Comparison of ENCODE assay signal across 1 cellular context in the genomic region with DNA sequence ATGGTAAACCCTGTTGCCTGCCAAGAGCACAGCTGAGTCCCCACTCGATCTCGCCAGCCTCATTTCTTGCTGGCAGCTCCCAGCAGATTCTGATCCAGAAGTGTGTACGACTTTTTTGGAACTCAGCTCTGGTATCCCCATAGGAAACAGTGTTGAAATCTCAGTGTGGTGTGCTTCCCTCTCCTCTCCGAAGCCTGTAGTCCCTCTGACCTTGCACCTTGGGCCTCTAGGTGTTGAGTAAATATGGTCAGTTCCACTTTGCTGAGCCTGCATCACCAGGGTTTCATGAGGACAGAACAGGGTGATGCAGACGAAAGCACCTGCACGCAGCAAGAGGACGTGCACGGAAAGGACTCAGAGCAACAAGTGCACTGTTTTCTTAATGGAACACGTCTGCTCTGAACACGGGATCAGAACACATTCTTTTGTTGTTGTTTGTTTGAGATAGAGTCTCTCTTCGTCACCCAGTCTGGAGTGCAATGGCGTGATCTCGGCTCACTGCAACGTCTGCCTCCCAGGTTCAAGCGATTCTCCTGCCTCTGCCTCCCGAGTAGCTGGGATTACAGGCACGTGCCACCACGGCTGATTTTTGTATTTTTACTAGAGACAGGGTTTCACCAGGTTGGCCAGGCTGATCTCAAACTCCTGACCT.
TF ChIP-seq lines count a peak whose summit lies in the region.

No MANE protein-coding gene starts in this region.

TF ChIP-seq in HepG2, 621 proteins besides CTCF, POLR2A, EP300 and RAD21 (continued from another document and continues in another):
- TF ChIP-seq GPN1 (CRISPR knock-in tag; IDR thresholded peaks at IDR 0.05; ENCODE audit: borderline replicate concordance) (no peak), MED13 (CRISPR knock-in tag; IDR thresholded peaks at IDR 0.05) (peak; percentile 62; the same call in 1 of the 2 replicates), TBL1XR1 (IDR thresholded peaks at IDR 0.05; ENCODE audit: borderline replicate concordance, low read length, partially characterized antibody) (peak; percentile 95), RBFOX2 (IDR thresholded peaks at IDR 0.05; ENCODE audit: low read depth, low read length) (no peak), KLF16 (CRISPR knock-in tag; IDR thresholded peaks at IDR 0.05) (peak in 1 of 2 experiments; percentile 83; a peak in 2 of 4 replicates), SMYD3 (CRISPR knock-in tag; IDR thresholded peaks at IDR 0.05) (peak; percentile 58; the same call in 1 of the 2 replicates), HNRNPLL (IDR thresholded peaks at IDR 0.05; ENCODE audit: low read depth, low read length, poor library complexity, severe bottlenecking) (no peak), ZNF431 (CRISPR knock-in tag; IDR thresholded peaks at IDR 0.05; ENCODE audit: borderline replicate concordance, low read depth) (peak; percentile 67; the same call in 1 of the 2 replicates), ZFP41 (CRISPR knock-in tag; IDR thresholded peaks at IDR 0.05; ENCODE audit: borderline replicate concordance) (0 out of 2 replicates have a peak, but pooled peaks have one; percentile 34), PTBP1 (IDR thresholded peaks at IDR 0.05; ENCODE audit: low read depth, low read length, poor library complexity, severe bottlenecking) (no peak), MXI1 (IDR thresholded peaks at IDR 0.05; ENCODE audit: borderline replicate concordance, low read depth, low read length) (peak; percentile 81; the same call in 2 of the 3 replicates), KLF13 (CRISPR knock-in tag; IDR thresholded peaks at IDR 0.05) (no peak), MYNN (CRISPR knock-in tag; IDR thresholded peaks at IDR 0.05; ENCODE audit: low read depth) (no peak), PHF8 (CRISPR knock-in tag; IDR thresholded peaks at IDR 0.05) (peak; percentile 50), KAT2B (IDR thresholded peaks at IDR 0.05; ENCODE audit: borderline replicate concordance, low read depth, low read length) (no peak), ZNF672 (CRISPR knock-in tag; IDR thresholded peaks at IDR 0.05) (no peak), ISX (CRISPR knock-in tag; conservative IDR thresholded peaks at IDR 0.05) (no peak), SMARCC2 (IDR thresholded peaks at IDR 0.05) (no peak), CBX5 (CRISPR knock-in tag; IDR thresholded peaks at IDR 0.05; ENCODE audit: borderline replicate concordance) (peak; percentile 84; the same call in 1 of the 2 replicates), NFIB (CRISPR knock-in tag; IDR thresholded peaks at IDR 0.05; ENCODE audit: borderline replicate concordance) (no peak), TOPORS (CRISPR knock-in tag; IDR thresholded peaks at IDR 0.05) (peak; percentile 51; the same call in 1 of the 2 replicates), DR1 (CRISPR knock-in tag; IDR thresholded peaks at IDR 0.05) (peak; percentile 39; the same call in 1 of the 2 replicates), ZNF737 (CRISPR knock-in tag; IDR thresholded peaks at IDR 0.05; ENCODE audit: borderline replicate concordance) (0 out of 2 replicates have a peak, but pooled peaks have one; percentile 25)
- TF ChIP-seq, protein P1, sequence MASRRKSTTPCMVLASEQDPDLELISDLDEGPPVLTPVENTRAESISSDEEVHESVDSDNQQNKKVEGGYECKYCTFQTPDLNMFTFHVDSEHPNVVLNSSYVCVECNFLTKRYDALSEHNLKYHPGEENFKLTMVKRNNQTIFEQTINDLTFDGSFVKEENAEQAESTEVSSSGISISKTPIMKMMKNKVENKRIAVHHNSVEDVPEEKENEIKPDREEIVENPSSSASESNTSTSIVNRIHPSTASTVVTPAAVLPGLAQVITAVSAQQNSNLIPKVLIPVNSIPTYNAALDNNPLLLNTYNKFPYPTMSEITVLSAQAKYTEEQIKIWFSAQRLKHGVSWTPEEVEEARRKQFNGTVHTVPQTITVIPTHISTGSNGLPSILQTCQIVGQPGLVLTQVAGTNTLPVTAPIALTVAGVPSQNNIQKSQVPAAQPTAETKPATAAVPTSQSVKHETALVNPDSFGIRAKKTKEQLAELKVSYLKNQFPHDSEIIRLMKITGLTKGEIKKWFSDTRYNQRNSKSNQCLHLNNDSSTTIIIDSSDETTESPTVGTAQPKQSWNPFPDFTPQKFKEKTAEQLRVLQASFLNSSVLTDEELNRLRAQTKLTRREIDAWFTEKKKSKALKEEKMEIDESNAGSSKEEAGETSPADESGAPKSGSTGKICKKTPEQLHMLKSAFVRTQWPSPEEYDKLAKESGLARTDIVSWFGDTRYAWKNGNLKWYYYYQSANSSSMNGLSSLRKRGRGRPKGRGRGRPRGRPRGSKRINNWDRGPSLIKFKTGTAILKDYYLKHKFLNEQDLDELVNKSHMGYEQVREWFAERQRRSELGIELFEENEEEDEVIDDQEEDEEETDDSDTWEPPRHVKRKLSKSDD (CRISPR knock-in tag; IDR thresholded peaks at IDR 0.05; ENCODE audit: low read depth), result peak; percentile 91
- TF ChIP-seq, protein P2, sequence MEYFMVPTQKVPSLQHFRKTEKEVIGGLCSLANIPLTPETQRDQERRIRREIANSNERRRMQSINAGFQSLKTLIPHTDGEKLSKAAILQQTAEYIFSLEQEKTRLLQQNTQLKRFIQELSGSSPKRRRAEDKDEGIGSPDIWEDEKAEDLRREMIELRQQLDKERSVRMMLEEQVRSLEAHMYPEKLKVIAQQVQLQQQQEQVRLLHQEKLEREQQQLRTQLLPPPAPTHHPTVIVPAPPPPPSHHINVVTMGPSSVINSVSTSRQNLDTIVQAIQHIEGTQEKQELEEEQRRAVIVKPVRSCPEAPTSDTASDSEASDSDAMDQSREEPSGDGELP (IDR thresholded peaks at IDR 0.05; ENCODE audit: borderline replicate concordance, low read depth), result peak; percentile 44; the same call in 1 of the 2 replicates
- TF ChIP-seq, protein P3, sequence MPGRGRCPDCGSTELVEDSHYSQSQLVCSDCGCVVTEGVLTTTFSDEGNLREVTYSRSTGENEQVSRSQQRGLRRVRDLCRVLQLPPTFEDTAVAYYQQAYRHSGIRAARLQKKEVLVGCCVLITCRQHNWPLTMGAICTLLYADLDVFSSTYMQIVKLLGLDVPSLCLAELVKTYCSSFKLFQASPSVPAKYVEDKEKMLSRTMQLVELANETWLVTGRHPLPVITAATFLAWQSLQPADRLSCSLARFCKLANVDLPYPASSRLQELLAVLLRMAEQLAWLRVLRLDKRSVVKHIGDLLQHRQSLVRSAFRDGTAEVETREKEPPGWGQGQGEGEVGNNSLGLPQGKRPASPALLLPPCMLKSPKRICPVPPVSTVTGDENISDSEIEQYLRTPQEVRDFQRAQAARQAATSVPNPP (CRISPR knock-in tag; IDR thresholded peaks at IDR 0.05), result 0 out of 2 replicates have a peak, but pooled peaks have one; percentile 31
- TF ChIP-seq, protein P4, sequence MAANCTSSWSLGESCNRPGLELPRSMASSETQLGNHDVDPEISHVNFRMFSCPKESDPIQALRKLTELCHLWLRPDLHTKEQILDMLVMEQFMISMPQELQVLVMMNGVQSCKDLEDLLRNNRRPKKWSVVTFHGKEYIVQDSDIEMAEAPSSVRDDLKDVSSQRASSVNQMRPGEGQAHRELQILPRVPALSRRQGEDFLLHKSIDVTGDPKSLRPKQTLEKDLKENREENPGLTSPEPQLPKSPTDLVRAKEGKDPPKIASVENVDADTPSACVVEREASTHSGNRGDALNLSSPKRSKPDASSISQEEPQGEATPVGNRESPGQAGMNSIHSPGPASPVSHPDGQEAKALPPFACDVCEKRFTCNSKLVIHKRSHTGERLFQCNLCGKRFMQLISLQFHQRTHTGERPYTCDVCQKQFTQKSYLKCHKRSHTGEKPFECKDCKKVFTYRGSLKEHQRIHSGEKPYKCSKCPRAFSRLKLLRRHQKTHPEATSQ (CRISPR knock-in tag; IDR thresholded peaks at IDR 0.05; ENCODE audit: borderline replicate concordance), result no peak
- TF ChIP-seq, protein P5, sequence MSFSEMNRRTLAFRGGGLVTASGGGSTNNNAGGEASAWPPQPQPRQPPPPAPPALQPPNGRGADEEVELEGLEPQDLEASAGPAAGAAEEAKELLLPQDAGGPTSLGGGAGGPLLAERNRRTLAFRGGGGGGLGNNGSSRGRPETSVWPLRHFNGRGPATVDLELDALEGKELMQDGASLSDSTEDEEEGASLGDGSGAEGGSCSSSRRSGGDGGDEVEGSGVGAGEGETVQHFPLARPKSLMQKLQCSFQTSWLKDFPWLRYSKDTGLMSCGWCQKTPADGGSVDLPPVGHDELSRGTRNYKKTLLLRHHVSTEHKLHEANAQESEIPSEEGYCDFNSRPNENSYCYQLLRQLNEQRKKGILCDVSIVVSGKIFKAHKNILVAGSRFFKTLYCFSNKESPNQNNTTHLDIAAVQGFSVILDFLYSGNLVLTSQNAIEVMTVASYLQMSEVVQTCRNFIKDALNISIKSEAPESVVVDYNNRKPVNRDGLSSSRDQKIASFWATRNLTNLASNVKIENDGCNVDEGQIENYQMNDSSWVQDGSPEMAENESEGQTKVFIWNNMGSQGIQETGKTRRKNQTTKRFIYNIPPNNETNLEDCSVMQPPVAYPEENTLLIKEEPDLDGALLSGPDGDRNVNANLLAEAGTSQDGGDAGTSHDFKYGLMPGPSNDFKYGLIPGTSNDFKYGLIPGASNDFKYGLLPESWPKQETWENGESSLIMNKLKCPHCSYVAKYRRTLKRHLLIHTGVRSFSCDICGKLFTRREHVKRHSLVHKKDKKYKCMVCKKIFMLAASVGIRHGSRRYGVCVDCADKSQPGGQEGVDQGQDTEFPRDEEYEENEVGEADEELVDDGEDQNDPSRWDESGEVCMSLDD (CRISPR knock-in tag; IDR thresholded peaks at IDR 0.05; ENCODE audit: borderline replicate concordance), result no peak
- TF ChIP-seq, protein P6, sequence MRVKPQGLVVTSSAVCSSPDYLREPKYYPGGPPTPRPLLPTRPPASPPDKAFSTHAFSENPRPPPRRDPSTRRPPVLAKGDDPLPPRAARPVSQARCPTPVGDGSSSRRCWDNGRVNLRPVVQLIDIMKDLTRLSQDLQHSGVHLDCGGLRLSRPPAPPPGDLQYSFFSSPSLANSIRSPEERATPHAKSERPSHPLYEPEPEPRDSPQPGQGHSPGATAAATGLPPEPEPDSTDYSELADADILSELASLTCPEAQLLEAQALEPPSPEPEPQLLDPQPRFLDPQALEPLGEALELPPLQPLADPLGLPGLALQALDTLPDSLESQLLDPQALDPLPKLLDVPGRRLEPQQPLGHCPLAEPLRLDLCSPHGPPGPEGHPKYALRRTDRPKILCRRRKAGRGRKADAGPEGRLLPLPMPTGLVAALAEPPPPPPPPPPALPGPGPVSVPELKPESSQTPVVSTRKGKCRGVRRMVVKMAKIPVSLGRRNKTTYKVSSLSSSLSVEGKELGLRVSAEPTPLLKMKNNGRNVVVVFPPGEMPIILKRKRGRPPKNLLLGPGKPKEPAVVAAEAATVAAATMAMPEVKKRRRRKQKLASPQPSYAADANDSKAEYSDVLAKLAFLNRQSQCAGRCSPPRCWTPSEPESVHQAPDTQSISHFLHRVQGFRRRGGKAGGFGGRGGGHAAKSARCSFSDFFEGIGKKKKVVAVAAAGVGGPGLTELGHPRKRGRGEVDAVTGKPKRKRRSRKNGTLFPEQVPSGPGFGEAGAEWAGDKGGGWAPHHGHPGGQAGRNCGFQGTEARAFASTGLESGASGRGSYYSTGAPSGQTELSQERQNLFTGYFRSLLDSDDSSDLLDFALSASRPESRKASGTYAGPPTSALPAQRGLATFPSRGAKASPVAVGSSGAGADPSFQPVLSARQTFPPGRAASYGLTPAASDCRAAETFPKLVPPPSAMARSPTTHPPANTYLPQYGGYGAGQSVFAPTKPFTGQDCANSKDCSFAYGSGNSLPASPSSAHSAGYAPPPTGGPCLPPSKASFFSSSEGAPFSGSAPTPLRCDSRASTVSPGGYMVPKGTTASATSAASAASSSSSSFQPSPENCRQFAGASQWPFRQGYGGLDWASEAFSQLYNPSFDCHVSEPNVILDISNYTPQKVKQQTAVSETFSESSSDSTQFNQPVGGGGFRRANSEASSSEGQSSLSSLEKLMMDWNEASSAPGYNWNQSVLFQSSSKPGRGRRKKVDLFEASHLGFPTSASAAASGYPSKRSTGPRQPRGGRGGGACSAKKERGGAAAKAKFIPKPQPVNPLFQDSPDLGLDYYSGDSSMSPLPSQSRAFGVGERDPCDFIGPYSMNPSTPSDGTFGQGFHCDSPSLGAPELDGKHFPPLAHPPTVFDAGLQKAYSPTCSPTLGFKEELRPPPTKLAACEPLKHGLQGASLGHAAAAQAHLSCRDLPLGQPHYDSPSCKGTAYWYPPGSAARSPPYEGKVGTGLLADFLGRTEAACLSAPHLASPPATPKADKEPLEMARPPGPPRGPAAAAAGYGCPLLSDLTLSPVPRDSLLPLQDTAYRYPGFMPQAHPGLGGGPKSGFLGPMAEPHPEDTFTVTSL (CRISPR knock-in tag; IDR thresholded peaks at IDR 0.05; ENCODE audit: borderline replicate concordance), result peak; percentile 93
- TF ChIP-seq, protein P7, sequence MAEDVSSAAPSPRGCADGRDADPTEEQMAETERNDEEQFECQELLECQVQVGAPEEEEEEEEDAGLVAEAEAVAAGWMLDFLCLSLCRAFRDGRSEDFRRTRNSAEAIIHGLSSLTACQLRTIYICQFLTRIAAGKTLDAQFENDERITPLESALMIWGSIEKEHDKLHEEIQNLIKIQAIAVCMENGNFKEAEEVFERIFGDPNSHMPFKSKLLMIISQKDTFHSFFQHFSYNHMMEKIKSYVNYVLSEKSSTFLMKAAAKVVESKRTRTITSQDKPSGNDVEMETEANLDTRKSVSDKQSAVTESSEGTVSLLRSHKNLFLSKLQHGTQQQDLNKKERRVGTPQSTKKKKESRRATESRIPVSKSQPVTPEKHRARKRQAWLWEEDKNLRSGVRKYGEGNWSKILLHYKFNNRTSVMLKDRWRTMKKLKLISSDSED (CRISPR knock-in tag; IDR thresholded peaks at IDR 0.05), result no peak
- TF ChIP-seq, protein P8, sequence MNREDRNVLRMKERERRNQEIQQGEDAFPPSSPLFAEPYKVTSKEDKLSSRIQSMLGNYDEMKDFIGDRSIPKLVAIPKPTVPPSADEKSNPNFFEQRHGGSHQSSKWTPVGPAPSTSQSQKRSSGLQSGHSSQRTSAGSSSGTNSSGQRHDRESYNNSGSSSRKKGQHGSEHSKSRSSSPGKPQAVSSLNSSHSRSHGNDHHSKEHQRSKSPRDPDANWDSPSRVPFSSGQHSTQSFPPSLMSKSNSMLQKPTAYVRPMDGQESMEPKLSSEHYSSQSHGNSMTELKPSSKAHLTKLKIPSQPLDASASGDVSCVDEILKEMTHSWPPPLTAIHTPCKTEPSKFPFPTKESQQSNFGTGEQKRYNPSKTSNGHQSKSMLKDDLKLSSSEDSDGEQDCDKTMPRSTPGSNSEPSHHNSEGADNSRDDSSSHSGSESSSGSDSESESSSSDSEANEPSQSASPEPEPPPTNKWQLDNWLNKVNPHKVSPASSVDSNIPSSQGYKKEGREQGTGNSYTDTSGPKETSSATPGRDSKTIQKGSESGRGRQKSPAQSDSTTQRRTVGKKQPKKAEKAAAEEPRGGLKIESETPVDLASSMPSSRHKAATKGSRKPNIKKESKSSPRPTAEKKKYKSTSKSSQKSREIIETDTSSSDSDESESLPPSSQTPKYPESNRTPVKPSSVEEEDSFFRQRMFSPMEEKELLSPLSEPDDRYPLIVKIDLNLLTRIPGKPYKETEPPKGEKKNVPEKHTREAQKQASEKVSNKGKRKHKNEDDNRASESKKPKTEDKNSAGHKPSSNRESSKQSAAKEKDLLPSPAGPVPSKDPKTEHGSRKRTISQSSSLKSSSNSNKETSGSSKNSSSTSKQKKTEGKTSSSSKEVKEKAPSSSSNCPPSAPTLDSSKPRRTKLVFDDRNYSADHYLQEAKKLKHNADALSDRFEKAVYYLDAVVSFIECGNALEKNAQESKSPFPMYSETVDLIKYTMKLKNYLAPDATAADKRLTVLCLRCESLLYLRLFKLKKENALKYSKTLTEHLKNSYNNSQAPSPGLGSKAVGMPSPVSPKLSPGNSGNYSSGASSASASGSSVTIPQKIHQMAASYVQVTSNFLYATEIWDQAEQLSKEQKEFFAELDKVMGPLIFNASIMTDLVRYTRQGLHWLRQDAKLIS (CRISPR knock-in tag; IDR thresholded peaks at IDR 0.05), result no peak
